In genomic region chrX:136626237-136626636, GRCh38 we compare ENCODE assay signal across 17 cellular contexts. TPM values are rescaled to one million over a fixed set of nuclear protein-coding genes. Genes with fewer than 3 reads are reported as not detected.
DNase-seq lines count a peak whose midpoint lies in the region; ATAC-seq and FAIRE-seq lines count a peak whose summit lies in the region.
"Had no signal": no experiment of that assay in that cellular context is flagged by ENCODE, and none has a peak within 500 bp of the region (broad histone marks: within the 10 kb centered on the region; RNA-seq: fewer than 3 reads in every experiment).

No MANE protein-coding gene starts in this region.

- peaks cover 59 to 91% (median 77%) of the 10 kb centered on the region in 4 donors for H3K4me1 Mint-ChIP-seq in CD4-positive, alpha-beta memory T cell
- H3K4me1 Mint-ChIP-seq in activated T-helper 2 cell treated with anti-CD3 and anti-CD28 coated beads, Interferon-gamma antibody, Interleukin-2, Interleukin-4, amounts not matched to agents 10 μg/mL and 5 μg/mL and 100 μg/mL, durations not matched to agents 14 hours and 24 hours and 36 hours (ENCODE audit: low read depth), result peaks cover 80% of the 10 kb centered on the region

- no peaks in the 10 kb centered on the region for H3K36me3 ChIP-seq in CD4-positive, alpha-beta memory T cell (ENCODE audit: insufficient read depth, low read length)
- H3K36me3 ChIP-seq: heart right ventricle, neutrophil had no signal

- no peaks in the 10 kb centered on the region for H3K27me3 ChIP-seq in CD4-positive, alpha-beta memory T cell (ENCODE audit: insufficient read depth, low read length)
- H3K27me3 ChIP-seq: neutrophil had no signal

- FAIRE-seq in urothelium cell line (lab: Jason Lieb, UNC), result no peak
- FAIRE-seq: endometrium had no signal

- CTCF ChIA-PET in CD4-positive, alpha-beta memory T cell (lab: Charles Lee; ENCODE audit: partially characterized antibody), result interaction anchor here (0.7 to 2.2 kb wide), 8 partner anchors 9 to 255 kb away, joined by 3 to 7 read pairs (median 6); partner anchors contain the start of gene RBMX

- H3K36me3 Mint-ChIP-seq in CD4-positive, alpha-beta memory T cell, result no peaks in the 10 kb centered on the region
- peaks cover 6% of the 10 kb centered on the region for H3K36me3 Mint-ChIP-seq in activated T-helper 2 cell treated with anti-CD3 and anti-CD28 coated beads, Interferon-gamma antibody, Interleukin-2, Interleukin-4, amounts not matched to agents 10 μg/mL and 5 μg/mL and 100 μg/mL, durations not matched to agents 14 hours and 24 hours and 36 hours (ENCODE audit: low read depth)

- peak overlapping the region in 6 of 7 donors; percentile 32 to 94 (median 76) for H3K27ac Mint-ChIP-seq in CD4-positive, alpha-beta memory T cell
- peak overlapping the region; percentile 93 for H3K27ac Mint-ChIP-seq in activated T-helper 2 cell treated with anti-CD3 and anti-CD28 coated beads, Interferon-gamma antibody, Interleukin-2, Interleukin-4, amounts not matched to agents 10 μg/mL and 5 μg/mL and 100 μg/mL, durations not matched to agents 14 hours and 24 hours and 36 hours

- POLR2A ChIA-PET in CD4-positive, alpha-beta memory T cell (lab: Charles Lee; ENCODE audit: partially characterized antibody), result interaction anchor here (0.7 to 6.7 kb wide), 14 partner anchors 8 to 69 kb away, joined by 3 to 123 read pairs (median 6); no protein-coding TSS in a partner anchor

- H3K9me3 Mint-ChIP-seq in CD4-positive, alpha-beta memory T cell, result no peaks in the 10 kb centered on the region
- peaks cover 8% of the 10 kb centered on the region for H3K9me3 Mint-ChIP-seq in activated T-helper 2 cell treated with anti-CD3 and anti-CD28 coated beads, Interferon-gamma antibody, Interleukin-2, Interleukin-4, amounts not matched to agents 10 μg/mL and 5 μg/mL and 100 μg/mL, durations not matched to agents 14 hours and 24 hours and 36 hours

- no peak overlapping the region for H3K27ac ChIP-seq in CD4-positive, alpha-beta memory T cell (ENCODE audit: low read depth, low read length)
- H3K27ac ChIP-seq: heart right ventricle, neutrophil, SK-N-MC had no signal

- no peak overlapping the region for H3K4me3 ChIP-seq in CD4-positive, alpha-beta memory T cell (ENCODE audit: low read length in 2 of 2)
- H3K4me3 ChIP-seq: heart right ventricle, SK-N-MC had no signal

- no peaks in the 10 kb centered on the region for H3K27me3 Mint-ChIP-seq in CD4-positive, alpha-beta memory T cell
- no peaks in the 10 kb centered on the region for H3K27me3 Mint-ChIP-seq in activated T-helper 2 cell treated with anti-CD3 and anti-CD28 coated beads, Interferon-gamma antibody, Interleukin-2, Interleukin-4, amounts not matched to agents 10 μg/mL and 5 μg/mL and 100 μg/mL, durations not matched to agents 14 hours and 24 hours and 36 hours (ENCODE audit: low read depth)

- H3K4me1 ChIP-seq in CD4-positive, alpha-beta memory T cell (ENCODE audit: insufficient read depth, low read length), result peaks cover 90% of the 10 kb centered on the region
- H3K4me1 ChIP-seq: heart right ventricle had no signal

- peak overlapping the region in 7 of 8 donors; percentile 15 to 82 (median 24) for H3K4me3 Mint-ChIP-seq in CD4-positive, alpha-beta memory T cell
- H3K4me3 Mint-ChIP-seq in activated T-helper 2 cell treated with anti-CD3 and anti-CD28 coated beads, Interferon-gamma antibody, Interleukin-2, Interleukin-4, amounts not matched to agents 10 μg/mL and 5 μg/mL and 100 μg/mL, durations not matched to agents 14 hours and 24 hours and 36 hours (ENCODE audit: low read depth), result peak overlapping the region; percentile 26

- peak; percentile 50 for ATAC-seq in GM18867 (IDR thresholded peaks at IDR 0.05; ENCODE audit: unreplicated experiment)
- peak; percentile 67 for ATAC-seq in HG03520 (IDR thresholded peaks at IDR 0.05; ENCODE audit: unreplicated experiment)
- no peak for ATAC-seq in HG02840 (IDR thresholded peaks at IDR 0.05; ENCODE audit: low FRiP score, unreplicated experiment)
- no peak for ATAC-seq in left colon
- ATAC-seq: heart right ventricle had no signal

- DNase-seq in CD4-positive, alpha-beta memory T cell, result no peak
- no peak for DNase-seq in activated T-helper 2 cell treated with anti-CD3 and anti-CD28 coated beads, Interferon-gamma antibody, Interleukin-2, Interleukin-4, amounts not matched to agents 10 μg/mL and 5 μg/mL and 100 μg/mL, durations not matched to agents 14 hours and 24 hours and 36 hours (ENCODE audit: low spot score)
- DNase-seq in GM19238 (ENCODE audit: insufficient read length, low spot score) (no peak), left colon (no peak), urothelium cell line (ENCODE audit: low spot score) (no peak)
- DNase-seq: activated CD4-positive, alpha-beta T cell treated with anti-CD3 and anti-CD28 coated beads, Interleukin-2, amount 50 U/mL, for 48 hours; GF-D8; heart right ventricle; NCI-H510A; stimulated activated CD8-positive, alpha-beta memory T cell treated with anti-CD3 and anti-CD28 coated beads, Interleukin-4, amount 100 ng/mL, for 48 hours had no signal

- intact Hi-C loops in CD4-positive, alpha-beta memory T cell (cut with micrococcal nuclease), result no loop called here
- intact Hi-C loops in activated T-helper 2 cell treated with anti-CD3 and anti-CD28 coated beads, Interferon-gamma antibody, Interleukin-2, Interleukin-4, amounts not matched to agents 10 μg/mL and 5 μg/mL and 100 μg/mL, durations not matched to agents 14 hours and 24 hours and 36 hours (cut with micrococcal nuclease), result loop anchor here (2.0 kb wide), 2 partner anchors 41 to 63 kb away; no protein-coding TSS in a partner anchor
- intact Hi-C loops in left colon (cut with DNase I, micrococcal nuclease), result no loop called here

- H3K9me3 ChIP-seq in CD4-positive, alpha-beta memory T cell (ENCODE audit: control insufficient read depth in 1 of 2, low read length in 2 of 2), result no peaks in the 10 kb centered on the region
- H3K9me3 ChIP-seq: heart right ventricle, neutrophil had no signal

RNA-seq across cellular contexts. Expression of gene CD40LG, which starts 21.7 kb away (rescaled TPM):
- total RNA-seq in CD4-positive, alpha-beta memory T cell, result 10 to 100 TPM; 68.4 to 75.0 TPM
- 100 to 1,000 TPM; 109 to 137 TPM for polyA plus RNA-seq in CD4-positive, alpha-beta memory T cell
- total RNA-seq in activated T-helper 2 cell treated with anti-CD3 and anti-CD28 coated beads, Interferon-gamma antibody, Interleukin-2, Interleukin-4, amounts not matched to agents 10 μg/mL and 5 μg/mL and 100 μg/mL, durations not matched to agents 14 hours and 24 hours and 36 hours, result 123 and 127 TPM in 2 replicates
- under 1 TPM; 0.24 to 0.75 TPM for total RNA-seq in left colon
- polyA plus RNA-seq: BJ had no signal

Comparison
In these comparisons a context has a peak if more than half of its experiments do, and no peak if none do; other contexts are left out.
1. ATAC-seq: peak in GM18867 (single experiment) and HG03520 (single experiment); none in HG02840 (single experiment) and left colon (single experiment).
2. RNA of gene CD40LG, which starts 21.7 kb away (total RNA-seq): 123 to 127 TPM in activated T-helper 2 cell treated with anti-CD3 and anti-CD28 coated beads, Interferon-gamma antibody, Interleukin-2, Interleukin-4, amounts not matched to agents 10 μg/mL and 5 μg/mL and 100 μg/mL, durations not matched to agents 14 hours and 24 hours and 36 hours and 68.4 to 75.0 TPM in CD4-positive, alpha-beta memory T cell; 0.24 to 0.75 TPM in left colon; every median in the first group is over 10 times any median in the second.